Comparison of ENCODE assay signal across 8 cellular contexts in genomic region chr13:48094781-48095502, GRCh38. TPM values are rescaled to one million over a fixed set of nuclear protein-coding genes. Genes with fewer than 3 reads are reported as not detected.
DNase-seq lines count a peak whose midpoint lies in the region; ATAC-seq and TF ChIP-seq lines count a peak whose summit lies in the region.

Gene MED4 (minus strand): TSS chr13:48095104. CDS start chr13:48095078, 26 bp downstream.

- peaks cover 19% of the 10 kb centered on the region for H3K4me1 Mint-ChIP-seq in activated T-helper 17 cell treated with anti-CD3 and anti-CD28 coated beads, Interleukin-2, amount 50 U/mL, for 72 hours
- H3K4me1 Mint-ChIP-seq in naive thymus-derived CD8-positive, alpha-beta T cell = peaks cover 16 to 49% (median 40%) of the 10 kb centered on the region in 4 donors

- POLR2A ChIA-PET in naive thymus-derived CD8-positive, alpha-beta T cell (lab: Charles Lee) = interaction anchor here (0.6 to 2.7 kb wide), 15 partner anchors 10 to 485 kb away, joined by 3 to 24 read pairs (median 4); partner anchors contain the start of genes ITM2B, NUDT15 and RB1

- DNase-seq in ELR (ENCODE audit: low read depth) = peak; percentile 94
- peak; percentile 87 for DNase-seq in GOT3 (lab: John Stamatoyannopoulos, UW)
- peak; percentile 93 for DNase-seq in RPMI8226
- DNase-seq in fibroblast of mammary gland (ENCODE audit: low read depth) = peak; percentile 93
- DNase-seq in naive thymus-derived CD8-positive, alpha-beta T cell = peak; percentile 93 to 99 (median 98)
- peak; percentile 93 to 98 (median 96) for DNase-seq in stimulated activated naive CD4-positive, alpha-beta T cell (lab: John Stamatoyannopoulos, UW)

- no peaks in the 10 kb centered on the region for H3K9me3 Mint-ChIP-seq in activated T-helper 17 cell treated with anti-CD3 and anti-CD28 coated beads, Interleukin-2, amount 50 U/mL, for 72 hours
- H3K9me3 Mint-ChIP-seq in naive thymus-derived CD8-positive, alpha-beta T cell = peaks cover 0 to 3% (median 0%) of the 10 kb centered on the region in 9 donors

- ATAC-seq in activated T-helper 17 cell treated with anti-CD3 and anti-CD28 coated beads, Interleukin-2, amount 50 U/mL, for 72 hours (replicated peaks) = peak; percentile 97
- peak; percentile 92 to 93 for ATAC-seq in naive thymus-derived CD8-positive, alpha-beta T cell

- peaks cover 29% of the 10 kb centered on the region for H3K36me3 Mint-ChIP-seq in activated T-helper 17 cell treated with anti-CD3 and anti-CD28 coated beads, Interleukin-2, amount 50 U/mL, for 72 hours (ENCODE audit: low read depth)
- H3K36me3 Mint-ChIP-seq in naive thymus-derived CD8-positive, alpha-beta T cell = peaks cover 0 to 7% (median 0%) of the 10 kb centered on the region in 3 donors

- TF ChIP-seq CTCF in LNCAP (IDR thresholded peaks at IDR 0.05) (peak; percentile 95), fibroblast of mammary gland (conservative IDR thresholded peaks at IDR 0.05; ENCODE audit: control insufficient read depth, insufficient read depth, low read depth, low read length) (peak; percentile 97)

- H3K27me3 Mint-ChIP-seq in activated T-helper 17 cell treated with anti-CD3 and anti-CD28 coated beads, Interleukin-2, amount 50 U/mL, for 72 hours = no peaks in the 10 kb centered on the region
- H3K27me3 Mint-ChIP-seq in naive thymus-derived CD8-positive, alpha-beta T cell = no peaks in the 10 kb centered on the region

- peak within 1 kb of the TSS; percentile 91 for H3K4me3 Mint-ChIP-seq in activated T-helper 17 cell treated with anti-CD3 and anti-CD28 coated beads, Interleukin-2, amount 50 U/mL, for 72 hours
- H3K4me3 Mint-ChIP-seq in naive thymus-derived CD8-positive, alpha-beta T cell = peak within 1 kb of the TSS; percentile 89 to 99 (median 96)

- H3K4me3 ChIP-seq in fibroblast of mammary gland (ENCODE audit: control insufficient read depth, low read depth, low read length) = peak within 1 kb of the TSS; percentile 92

- H3K27ac Mint-ChIP-seq in activated T-helper 17 cell treated with anti-CD3 and anti-CD28 coated beads, Interleukin-2, amount 50 U/mL, for 72 hours = peak within 1 kb of the TSS; percentile 98
- H3K27ac Mint-ChIP-seq in naive thymus-derived CD8-positive, alpha-beta T cell = peak within 1 kb of the TSS; percentile 92 to 99 (median 98)

RNA-seq across cellular contexts. Expression of gene MED4, which starts in this region (rescaled TPM):
- 10 to 100 TPM; 42.0 to 58.9 TPM for total RNA-seq in activated T-helper 17 cell treated with anti-CD3 and anti-CD28 coated beads, Interleukin-2, amount 50 U/mL, for 72 hours
- 10 to 100 TPM; 47.1 to 55.6 TPM for total RNA-seq in naive thymus-derived CD8-positive, alpha-beta T cell
- 10 to 100 TPM; 88.9 to 91.9 (median 90.1) TPM for polyA plus RNA-seq in naive thymus-derived CD8-positive, alpha-beta T cell

Comparison
In these comparisons a context has a peak if more than half of its experiments do, and no peak if none do; other contexts are left out.
1. Peak in every context shown above with its lines: DNase-seq, ATAC-seq and H3K4me3 ChIP-seq.